31 cellular contexts compared by ENCODE assay signal in genomic region chr10:113511419-113511818, GRCh38. TPM values are rescaled to one million over a fixed set of nuclear protein-coding genes. Genes with fewer than 3 reads are reported as not detected.
"Had no signal": no experiment of that assay in that cellular context is flagged by ENCODE, and none has a peak within 500 bp of the region (broad histone marks: within the 10 kb centered on the region; RNA-seq: fewer than 3 reads in every experiment).

No MANE protein-coding gene starts in this region.

- H3K4me3 Mint-ChIP-seq: stimulated activated effector memory CD8-positive, alpha-beta T cell treated with anti-CD3 and anti-CD28 coated beads, Interleukin-12 subunit alpha, Interleukin-12 subunit beta, amount 100 ng/mL, for 72 hours; stimulated activated memory B cell treated with anti-CD40 and anti-IgM and Interleukin-4, amounts not matched to agents 10 μg/mL and 1 μg/mL and 100 μg/mL, for 72 hours; stimulated activated naive B cell treated with anti-CD40 and anti-IgM and Interleukin-4, amounts not matched to agents 10 μg/mL and 1 μg/mL and 100 μg/mL, for 72 hours; stimulated activated naive CD8-positive, alpha-beta T cell treated with anti-CD3 and anti-CD28 coated beads, Interleukin-15, amount 100 ng/mL, for 72 hours; stimulated activated naive CD8-positive, alpha-beta T cell treated with anti-CD3 and anti-CD28 coated beads, Interleukin-15, Interleukin-2, amounts not matched to agents 100 ng/mL and 50 ng/mL, for 24 hours; type B pancreatic cell had no signal

- ATAC-seq: stimulated activated effector memory CD8-positive, alpha-beta T cell treated with anti-CD3 and anti-CD28 coated beads, Interleukin-12 subunit alpha, Interleukin-12 subunit beta, amount 100 ng/mL, for 72 hours; stimulated activated memory B cell treated with anti-CD40 and anti-IgM and Interleukin-4, amounts not matched to agents 10 μg/mL and 1 μg/mL and 100 μg/mL, for 72 hours; stimulated activated naive B cell treated with anti-CD40 and anti-IgM and Interleukin-4, amounts not matched to agents 10 μg/mL and 1 μg/mL and 100 μg/mL, for 72 hours; stimulated activated naive CD8-positive, alpha-beta T cell treated with anti-CD3 and anti-CD28 coated beads, Interleukin-15, amount 100 ng/mL, for 72 hours; stimulated activated naive CD8-positive, alpha-beta T cell treated with anti-CD3 and anti-CD28 coated beads, Interleukin-15, Interleukin-2, amounts not matched to agents 100 U/mL and 50 U/mL, for 24 hours; upper lobe of right lung had no signal

- H3K4me1 Mint-ChIP-seq: stimulated activated effector memory CD8-positive, alpha-beta T cell treated with anti-CD3 and anti-CD28 coated beads, Interleukin-12 subunit alpha, Interleukin-12 subunit beta, amount 100 ng/mL, for 72 hours; stimulated activated memory B cell treated with anti-CD40 and anti-IgM and Interleukin-4, amounts not matched to agents 10 μg/mL and 1 μg/mL and 100 μg/mL, for 72 hours; stimulated activated naive B cell treated with anti-CD40 and anti-IgM and Interleukin-4, amounts not matched to agents 10 μg/mL and 1 μg/mL and 100 μg/mL, for 72 hours; stimulated activated naive CD8-positive, alpha-beta T cell treated with anti-CD3 and anti-CD28 coated beads, Interleukin-15, amount 100 ng/mL, for 72 hours had no signal

- H3K27me3 Mint-ChIP-seq: stimulated activated memory B cell treated with anti-CD40 and anti-IgM and Interleukin-4, amounts not matched to agents 10 μg/mL and 1 μg/mL and 100 μg/mL, for 72 hours had no signal

- FAIRE-seq: urothelium cell line had no signal

- H3K27ac ChIP-seq: stomach, suprapubic skin, testis, thoracic aorta, thyroid gland, tibial artery, tibial nerve, transverse colon, upper lobe of left lung, upper lobe of right lung, uterus, vagina had no signal

- H3K27ac Mint-ChIP-seq: stimulated activated effector memory CD8-positive, alpha-beta T cell treated with anti-CD3 and anti-CD28 coated beads, Interleukin-12 subunit alpha, Interleukin-12 subunit beta, amount 100 ng/mL, for 72 hours; stimulated activated memory B cell treated with anti-CD40 and anti-IgM and Interleukin-4, amounts not matched to agents 10 μg/mL and 1 μg/mL and 100 μg/mL, for 72 hours; stimulated activated naive B cell treated with anti-CD40 and anti-IgM and Interleukin-4, amounts not matched to agents 10 μg/mL and 1 μg/mL and 100 μg/mL, for 72 hours; stimulated activated naive CD8-positive, alpha-beta T cell treated with anti-CD3 and anti-CD28 coated beads, Interleukin-15, amount 100 ng/mL, for 72 hours; stimulated activated naive CD8-positive, alpha-beta T cell treated with anti-CD3 and anti-CD28 coated beads, Interleukin-15, Interleukin-2, amounts not matched to agents 100 ng/mL and 50 ng/mL, for 24 hours; type B pancreatic cell had no signal

- H3K9me3 ChIP-seq: suprapubic skin, testis, thyroid gland, upper lobe of right lung had no signal

- H3K4me3 ChIP-seq: stomach, suprapubic skin, testis, thoracic aorta, thyroid gland, tibial artery, tibial nerve, transverse colon, upper lobe of left lung, upper lobe of right lung, uterus, vagina had no signal

- H3K4me1 ChIP-seq: stomach, suprapubic skin, testis, thyroid gland, tibial artery, tibial nerve, transverse colon, upper lobe of left lung, upper lobe of right lung, uterus, vagina had no signal

- H3K36me3 ChIP-seq: stomach, suprapubic skin, thoracic aorta, thyroid gland, tibial artery, tibial nerve, transverse colon, upper lobe of left lung, upper lobe of right lung, uterus, vagina had no signal

- DNase-seq: stimulated activated CD4-positive, alpha-beta T cell treated with anti-CD3 and anti-CD28 coated beads, Interleukin-2, amount 100 ng/mL, for 48 hours; stimulated activated CD4-positive, alpha-beta T cell treated with anti-CD3 and anti-CD28 coated beads, Interleukin-4, amount 100 ng/mL, for 1 hour; stimulated activated CD4-positive, alpha-beta T cell treated with anti-CD3 and anti-CD28 coated beads, Interleukin-4, amount 100 ng/mL, for 24 hours; stimulated activated CD4-positive, alpha-beta T cell treated with anti-CD3 and anti-CD28 coated beads, Interleukin-4, amount 100 ng/mL, for 4 hours; stimulated activated CD8-positive, alpha-beta memory T cell treated with anti-CD3 and anti-CD28 coated beads, Interleukin-4, amount 100 ng/mL, for 48 hours; stimulated activated naive B cell treated with anti-CD40 and anti-IgM and Interleukin-4, amounts not matched to agents 10 μg/mL and 1 μg/mL and 100 μg/mL, for 72 hours; stimulated activated naive CD4-positive, alpha-beta T cell; stimulated activated naive CD4-positive, alpha-beta T cell treated with Interleukin-2 at 50 U/mL for 16 hours; stimulated activated naive CD8-positive, alpha-beta T cell treated with anti-CD3 and anti-CD28 coated beads, Interleukin-15, amount 100 ng/mL, for 72 hours; stimulated activated naive CD8-positive, alpha-beta T cell treated with anti-CD3 and anti-CD28 coated beads, Interleukin-15, Interleukin-2, amounts not matched to agents 100 U/mL and 50 U/mL, for 24 hours; stomach; substantia nigra; testis; thyroid gland; tibial artery; transverse colon; trophoblast cell; upper lobe of left lung; upper lobe of right lung; uterus had no signal

- H3K27me3 ChIP-seq: stomach, suprapubic skin, testis, thyroid gland, tibial artery, tibial nerve, upper lobe of left lung, upper lobe of right lung, uterus, vagina had no signal

- H3K36me3 Mint-ChIP-seq: stimulated activated effector memory CD8-positive, alpha-beta T cell treated with anti-CD3 and anti-CD28 coated beads, Interleukin-12 subunit alpha, Interleukin-12 subunit beta, amount 100 ng/mL, for 72 hours; stimulated activated memory B cell treated with anti-CD40 and anti-IgM and Interleukin-4, amounts not matched to agents 10 μg/mL and 1 μg/mL and 100 μg/mL, for 72 hours; stimulated activated naive B cell treated with anti-CD40 and anti-IgM and Interleukin-4, amounts not matched to agents 10 μg/mL and 1 μg/mL and 100 μg/mL, for 72 hours; type B pancreatic cell had no signal

RNA-seq across cellular contexts. Expression of gene HABP2, which starts 41.4 kb away (rescaled TPM):
- total RNA-seq: subcutaneous adipose tissue, thoracic aorta, thyroid gland, tibial nerve, transverse colon, urinary bladder, vagina had no signal
